Comparison of ENCODE assay signal across 26 cellular contexts in genomic region chr4:23276076-23276475, GRCh38.
"Had no signal": no experiment of that assay in that cellular context is flagged by ENCODE, and none has a peak within 500 bp of the region (broad histone marks: within the 10 kb centered on the region; RNA-seq: fewer than 3 reads in every experiment).

No MANE protein-coding gene starts in this region.

- H3K27me3 ChIP-seq: SJCRH30 had no signal

- H3K4me1 ChIP-seq: SJCRH30 had no signal

- H3K4me3 ChIP-seq: K562, SJCRH30 had no signal

- H3K27ac ChIP-seq: KMS-11, RWPE1, SJCRH30 had no signal

- DNase-seq: Kasumi-1; MV-4-11; NCI-H1092; NCI-H1105 treated with DMSO at 0.1 percent for 48 hours; NCI-H1417 treated with DMSO at 0.1 percent for 48 hours; NCI-H146; NCI-H1694 treated with DMSO at 0.1 percent for 48 hours; NCI-H1930; NCI-H2081; NCI-H2171; NCI-H226; NCI-H446; NCI-H510A; NCI-H524 treated with DMSO at 0.1 percent for 48 hours; NCI-H69; NCI-H774; NK-92 treated with Interleukin-12 subunit alpha and Interleukin-12 subunit beta, amount 100 ng/mL, for 24 hours; PC-3; SHP77 treated with DMSO at 0.1 percent for 48 hours; SJCRH30 had no signal

- H3K36me3 ChIP-seq: SJCRH30 had no signal

- H3K9me3 ChIP-seq: SJCRH30 had no signal

- ATAC-seq: K562, Panc1, PC-3, SK-N-SH treated with all-trans-retinoic acid at 6 μM for 48 hours had no signal

- FAIRE-seq: HTR-8/SVneo, K562 had no signal
